11 cellular contexts compared by ENCODE assay signal in genomic region chr1:23196627-23197328, GRCh38. TPM values are rescaled to one million over a fixed set of nuclear protein-coding genes. Genes with fewer than 3 reads are reported as not detected.
DNase-seq lines count a peak whose midpoint lies in the region; ATAC-seq and TF ChIP-seq lines count a peak whose summit lies in the region.
"Had no signal": no experiment of that assay in that cellular context is flagged by ENCODE, and none has a peak within 500 bp of the region (broad histone marks: within the 10 kb centered on the region; RNA-seq: fewer than 3 reads in every experiment).

No MANE protein-coding gene starts in this region.

- peak overlapping the region; percentile 97 for H3K27ac Mint-ChIP-seq in HFFc6
- peak overlapping the region; percentile 98 for H3K27ac Mint-ChIP-seq in type B pancreatic cell
- H3K27ac Mint-ChIP-seq: activated T-cell treated with anti-CD3 and anti-CD28 coated beads, Interleukin-2, amount 50 U/mL, for 24 hours had no signal

- peak; percentile 96 for DNase-seq in HFFc6
- peak; percentile 97 for DNase-seq in amniotic epithelial cell (ENCODE audit: low read depth)
- DNase-seq in glomerular visceral epithelial cell (ENCODE audit: extremely low spot score) = peak; percentile 98
- DNase-seq in type B pancreatic cell (ENCODE audit: extremely low spot score, unreplicated experiment) = no peak
- DNase-seq in posterior cingulate gyrus = no peak
- no peak for DNase-seq in activated CD4-positive, CD25-positive, alpha-beta regulatory T cell treated with anti-CD3 and anti-CD28 coated beads, Interleukin-2, amount 50 U/mL, for 72 hours
- DNase-seq: activated T-cell treated with anti-CD3 and anti-CD28 coated beads, Interleukin-2, amount 50 U/mL, for 24 hours; cortex of kidney had no signal

- H3K36me3 Mint-ChIP-seq in HFFc6 (ENCODE audit: low read depth) (no peaks in the 10 kb centered on the region), type B pancreatic cell (no peaks in the 10 kb centered on the region)

- H3K9me3 Mint-ChIP-seq in HFFc6 (no peaks in the 10 kb centered on the region), type B pancreatic cell (no peaks in the 10 kb centered on the region)
- H3K9me3 Mint-ChIP-seq: activated T-cell treated with anti-CD3 and anti-CD28 coated beads, Interleukin-2, amount 50 U/mL, for 24 hours had no signal

- intact Hi-C loops in posterior cingulate gyrus (cut with DNase I) = loop anchor here (10.0 kb wide), 1 partner anchor 78 kb away; no protein-coding TSS in a partner anchor

- H3K4me1 Mint-ChIP-seq in HFFc6 (ENCODE audit: low read depth) (peaks cover 63% of the 10 kb centered on the region), type B pancreatic cell (ENCODE audit: unreplicated experiment) (no peaks in the 10 kb centered on the region)

- TF ChIP-seq CTCF in HFFc6 (IDR thresholded peaks at IDR 0.05) (no peak), type B pancreatic cell (conservative IDR thresholded peaks at IDR 0.05) (no peak)

- no peak for ATAC-seq in HG03565 (IDR thresholded peaks at IDR 0.05; ENCODE audit: unreplicated experiment)
- no peak for ATAC-seq in GM19035 (IDR thresholded peaks at IDR 0.05; ENCODE audit: unreplicated experiment)

- H3K27me3 Mint-ChIP-seq in HFFc6 (ENCODE audit: insufficient read depth) (no peaks in the 10 kb centered on the region; the same call in none of the 2 replicates), type B pancreatic cell (no peaks in the 10 kb centered on the region)

- peak overlapping the region; percentile 70 for H3K4me3 Mint-ChIP-seq in HFFc6
- H3K4me3 Mint-ChIP-seq in type B pancreatic cell = no peak overlapping the region
- H3K4me3 Mint-ChIP-seq: activated T-cell treated with anti-CD3 and anti-CD28 coated beads, Interleukin-2, amount 50 U/mL, for 24 hours had no signal

RNA-seq across cellular contexts. Expression of gene HTR1D, which starts 20.5 kb away (rescaled TPM):
- under 1 TPM; 0.17 to 0.53 (median 0.44) TPM for total RNA-seq in HFFc6 (2021; fragmentation: NEBNext Ultra II Directional; extraction: Animal tissue kit (Norgen Biotek cat#: 25700))
- 0.92 and 10.5 TPM in 2 replicates for total RNA-seq in type B pancreatic cell (ENCODE audit: low replicate concordance)
- total RNA-seq: T-helper 2 cell treated with Interferon-gamma antibody and Interleukin-4, amounts not matched to agents 100 ng/mL and 5 ng/mL, for 36 hours had no signal

RNA-seq across cellular contexts. Expression of gene LUZP1, which starts 28.1 kb away (rescaled TPM):
- 10 to 100 TPM; 47.3 to 55.6 (median 53.0) TPM for total RNA-seq in HFFc6 (2021; fragmentation: NEBNext Ultra II Directional; extraction: Animal tissue kit (Norgen Biotek cat#: 25700))
- total RNA-seq in type B pancreatic cell (ENCODE audit: low replicate concordance) = 33.0 and 43.9 TPM in 2 replicates

Comparison
In these comparisons a context has a peak if more than half of its experiments do, and no peak if none do; other contexts are left out.
1. DNase-seq: peak in HFFc6 (single experiment), amniotic epithelial cell (single experiment) and glomerular visceral epithelial cell (single experiment); none in type B pancreatic cell (single experiment), posterior cingulate gyrus (0 of 10) and activated CD4-positive, CD25-positive, alpha-beta regulatory T cell treated with anti-CD3 and anti-CD28 coated beads, Interleukin-2, amount 50 U/mL, for 72 hours (single experiment).